ENCODE assay signal across 22 cellular contexts in the genomic region with DNA sequence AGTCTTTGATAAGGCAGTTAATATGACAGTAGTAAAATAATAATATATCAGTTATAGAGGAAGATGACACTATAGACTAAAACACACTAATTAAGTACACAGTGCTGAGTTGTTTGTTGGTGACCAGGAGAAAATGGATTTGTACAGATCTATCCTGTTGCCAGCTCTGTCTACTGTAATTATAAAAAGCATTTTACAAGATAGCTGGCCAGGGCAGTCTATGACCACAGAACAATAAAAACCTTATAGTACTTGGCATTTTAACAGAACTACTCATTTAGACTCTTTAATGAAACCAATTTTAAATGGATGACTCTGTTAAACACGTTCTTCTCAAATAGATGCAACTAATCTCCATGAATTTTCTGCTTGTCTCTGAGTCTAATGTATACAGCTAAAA.
A peak's percentile ranks its signal among the peaks of the same experiment; 100 is the strongest.
DNase-seq lines count a peak whose midpoint lies in the region; ATAC-seq and TF ChIP-seq lines count a peak whose summit lies in the region.
"Had no signal": no experiment of that assay in that cellular context is flagged by ENCODE, and none has a peak within 500 bp of the region (broad histone marks: within the 10 kb centered on the region; RNA-seq: fewer than 3 reads in every experiment).

No MANE protein-coding gene starts in this region.

- no peak overlapping the region for H3K4me3 ChIP-seq in IMR-90 (ENCODE audit: insufficient read depth, low read depth, low read length)

- H3K9me1 ChIP-seq in IMR-90 (ENCODE audit: insufficient read depth, low read length), result peaks cover 16% of the 10 kb centered on the region

- H3K4ac ChIP-seq in IMR-90 (ENCODE audit: low read depth, low read length), result no peak overlapping the region

- ATAC-seq in IMR-90 (ENCODE audit: low read depth) (no peak), GM21447 (IDR thresholded peaks at IDR 0.05; ENCODE audit: unreplicated experiment) (no peak), GM21576 (IDR thresholded peaks at IDR 0.05; ENCODE audit: unreplicated experiment) (no peak), esophagus mucosa (no peak)

- DNase-seq in COLO829 (ENCODE audit: low spot score), result peak; percentile 38
- no peak for DNase-seq in IMR-90
- peak; percentile 14 for DNase-seq in pons (ENCODE audit: low spot score)
- no peak for DNase-seq in NCI-H748 treated with DMSO at 0.1 percent for 48 hours (lab: John Stamatoyannopoulos, UW)
- DNase-seq: Calu3; CD8-positive, alpha-beta memory T cell; DMS79 treated with DMSO at 0.1 percent for 48 hours; H7; NCI-H1092 treated with DMSO at 0.1 percent for 48 hours; NCI-H1436; NCI-H187 treated with DMSO at 0.1 percent for 48 hours; NCI-H2107; NCI-H446; NCI-H524 treated with DMSO at 0.1 percent for 48 hours; Right ventricle myocardium superior; RPMI8226 had no signal

- no peak overlapping the region for H2AFZ ChIP-seq in IMR-90 (replicated peaks; ENCODE audit: low read length, poor library complexity)

- H4K5ac ChIP-seq in IMR-90 (ENCODE audit: low read depth, low read length), result no peak overlapping the region

- no peak overlapping the region for H3K23ac ChIP-seq in IMR-90 (ENCODE audit: low read depth, low read length)

- H4K91ac ChIP-seq in IMR-90 (ENCODE audit: insufficient read depth, low read depth, low read length), result no peak overlapping the region

- no peak for TF ChIP-seq RAD21 in IMR-90 (IDR thresholded peaks at IDR 0.05; ENCODE audit: low read length)

- intact Hi-C loops in IMR-90 (cut with micrococcal nuclease), result loop anchor here (5.0 kb wide), 1 partner anchor 235 kb away; no protein-coding TSS in a partner anchor

- no peaks in the 10 kb centered on the region for H3K36me3 ChIP-seq in IMR-90 (ENCODE audit: control insufficient read depth, insufficient read depth, low read length)

- H2BK120ac ChIP-seq in IMR-90 (ENCODE audit: low read depth, low read length), result no peak overlapping the region

- H2AK9ac ChIP-seq in IMR-90 (replicated peaks; ENCODE audit: low read depth, low read length, poor library complexity), result no peak overlapping the region

- TF ChIP-seq CTCF in IMR-90 (conservative IDR thresholded peaks at IDR 0.05; ENCODE audit: low read depth, low read length) (no peak), VCaP (conservative IDR thresholded peaks at IDR 0.05) (no peak)

- H2BK15ac ChIP-seq in IMR-90 (ENCODE audit: low read depth, low read length), result no peak overlapping the region

- no peak overlapping the region for H3K9ac ChIP-seq in IMR-90 (ENCODE audit: low read depth, low read length)
- H3K9ac ChIP-seq: KMS-11 had no signal

- no peak overlapping the region for H2AK5ac ChIP-seq in IMR-90 (ENCODE audit: low read depth, low read length)

- in situ Hi-C loops in IMR-90 (cut with MboI; ENCODE audit: low sequenced_read_pairs), result no loop called here

- H2BK5ac ChIP-seq in IMR-90 (ENCODE audit: low read depth, low read length, poor library complexity, severe bottlenecking), result no peak overlapping the region

- peaks cover 0 to 13% of the 10 kb centered on the region in 2 experiments; a peak in 2 of 4 replicates for H3K79me1 ChIP-seq in IMR-90 (ENCODE audit: low read depth in 1 of 2, low read length in 2 of 2)

- H2BK20ac ChIP-seq in IMR-90 (ENCODE audit: low read depth, low read length), result no peak overlapping the region

- no peak overlapping the region for H4K8ac ChIP-seq in IMR-90 (ENCODE audit: low read depth in 2 of 2, low read length in 2 of 2)

- CTCF ChIA-PET in IMR-90 (lab: Yijun Ruan, JAX), result interaction anchor here (1.5 kb wide), 1 partner anchor 11 kb away, joined by 3 read pairs; no protein-coding TSS in a partner anchor

- 0 out of 2 replicates have a peak overlapping the region, but pooled peaks have one; percentile 6 for H3K14ac ChIP-seq in IMR-90 (replicated peaks; ENCODE audit: low read depth, low read length)

- H3K9me3 ChIP-seq in IMR-90 (ENCODE audit: control insufficient read depth, insufficient read depth, low read length), result no peaks in the 10 kb centered on the region

- TF ChIP-seq POLR2A in IMR-90 (IDR thresholded peaks at IDR 0.05; ENCODE audit: low read depth, low read length), result no peak

- no peaks in the 10 kb centered on the region for H3K27me3 ChIP-seq in IMR-90 (ENCODE audit: control insufficient read depth, insufficient read depth, low read length)

- H3K56ac ChIP-seq in IMR-90 (ENCODE audit: extremely low read depth, insufficient read depth, low read length), result no peak overlapping the region

- no TSS peak for BruUV-seq in IMR-90 (replicated peaks; lab: Mats Ljungman, UMichigan)

- H4K20me1 ChIP-seq in IMR-90 (ENCODE audit: insufficient read depth, low read length), result no peaks in the 10 kb centered on the region

- H3K4me1 ChIP-seq in IMR-90 (ENCODE audit: control insufficient read depth, insufficient read depth, low read length), result peaks cover 21% of the 10 kb centered on the region

- POLR2A ChIA-PET in IMR-90 (lab: Charles Lee; ENCODE audit: unreplicated experiment), result no interaction called here

- no peak overlapping the region for H3K4me2 ChIP-seq in IMR-90 (ENCODE audit: low read depth, low read length)
- H3K4me2 ChIP-seq: KMS-11 had no signal

- dilution Hi-C loops in IMR-90 (cut with HindIII; ENCODE audit: low sequenced_read_pairs, unreplicated experiment), result no loop called here

- H3K27ac ChIP-seq in IMR-90 (ENCODE audit: insufficient read depth, low read length) (no peak overlapping the region), VCaP (peak overlapping the region; percentile 61)
- H3K27ac ChIP-seq: C4-2B, KMS-11 had no signal

- H3K18ac ChIP-seq in IMR-90 (ENCODE audit: low read depth, low read length), result no peak overlapping the region

- WGBS in IMR-90 (ENCODE audit: extremely low coverage in 2 of 2, insufficient read length in 1 of 2), 2 experiments, result no CpG with 5 or more reads among the region's 1 CpG

TF ChIP-seq in IMR-90, 13 proteins besides CTCF, POLR2A, EP300 and RAD21:
- TF ChIP-seq SMC3 (IDR thresholded peaks at IDR 0.05; ENCODE audit: low read depth, low read length) (no peak), BHLHE40 (IDR thresholded peaks at IDR 0.05; ENCODE audit: low read depth, low read length) (no peak), FOS (IDR thresholded peaks at IDR 0.05; ENCODE audit: low read depth, low read length) (no peak), NFE2L2 (IDR thresholded peaks at IDR 0.05; ENCODE audit: low read depth, low read length) (no peak), RCOR1 (IDR thresholded peaks at IDR 0.05; ENCODE audit: insufficient replicate concordance, low read length) (no peak), CHD1 (IDR thresholded peaks at IDR 0.05; ENCODE audit: low read depth, low read length) (no peak), MAZ (IDR thresholded peaks at IDR 0.05; ENCODE audit: borderline replicate concordance, low read depth, low read length) (no peak)

Comparison
In these comparisons a context has a peak if more than half of its experiments do, and no peak if none do; other contexts are left out.
1. DNase-seq: peak in COLO829 (single experiment) and pons (single experiment); none in IMR-90 (single experiment) and NCI-H748 treated with DMSO at 0.1 percent for 48 hours (single experiment).